In the genomic region with DNA sequence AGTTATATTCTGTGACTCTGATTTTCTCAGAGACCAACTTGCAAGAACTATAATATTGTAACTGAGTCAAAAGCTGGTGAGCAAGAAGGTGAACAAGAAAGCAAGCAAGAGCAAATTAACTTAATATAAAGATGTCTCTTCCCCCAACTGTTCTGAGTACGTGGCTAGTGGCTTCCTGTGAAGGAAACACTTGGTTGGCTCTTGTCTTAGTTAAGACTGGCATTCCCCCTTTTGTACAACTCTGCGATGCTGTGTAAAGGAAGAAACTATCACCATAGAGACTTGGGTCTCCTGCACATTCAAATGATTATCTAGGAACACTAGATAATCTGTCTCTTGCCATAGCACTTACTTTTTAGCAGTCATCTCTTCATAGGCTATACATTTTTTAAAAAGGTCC, we compare ENCODE assay signal across 14 cellular contexts. TPM values are rescaled to one million over a fixed set of nuclear protein-coding genes. Genes with fewer than 3 reads are reported as not detected.
A peak's percentile ranks its signal among the peaks of the same experiment; 100 is the strongest.
DNase-seq lines count a peak whose midpoint lies in the region; ATAC-seq, FAIRE-seq and TF ChIP-seq lines count a peak whose summit lies in the region.
"Had no signal": no experiment of that assay in that cellular context is flagged by ENCODE, and none has a peak within 500 bp of the region (broad histone marks: within the 10 kb centered on the region; RNA-seq: fewer than 3 reads in every experiment).

No MANE protein-coding gene starts in this region.

- peaks cover 74% of the 10 kb centered on the region for H3K4me1 Mint-ChIP-seq in activated CD4-positive, alpha-beta T cell treated with anti-CD3 and anti-CD28 coated beads, Interleukin-2, amount 10 ng/mL, durations not matched to agents 7 days and 5 days
- peaks cover 58% of the 10 kb centered on the region for H3K4me1 Mint-ChIP-seq in stimulated activated memory B cell treated with anti-CD40 and anti-IgM and Interleukin-4, amounts not matched to agents 10 μg/mL and 1 μg/mL and 100 μg/mL, for 72 hours

- H3K27me3 ChIP-seq in lower lobe of right lung (ENCODE audit: low read depth), result no peaks in the 10 kb centered on the region
- H3K27me3 ChIP-seq: heart left ventricle, vagina had no signal

- POLR2A ChIA-PET in activated CD4-positive, alpha-beta T cell treated with anti-CD3 and anti-CD28 coated beads, Interleukin-2, amount 10 ng/mL, durations not matched to agents 7 days and 5 days (lab: Charles Lee), result no interaction called here

- peaks cover 1% of the 10 kb centered on the region for H3K9me3 Mint-ChIP-seq in activated CD4-positive, alpha-beta T cell treated with anti-CD3 and anti-CD28 coated beads, Interleukin-2, amount 10 ng/mL, durations not matched to agents 7 days and 5 days
- peaks cover 3 to 6% of the 10 kb centered on the region in 2 donors for H3K9me3 Mint-ChIP-seq in activated naive CD4-positive, alpha-beta T cell treated with anti-CD3 and anti-CD28 coated beads, Interleukin-2, amount 50 U/mL, for 72 hours
- no peaks in the 10 kb centered on the region for H3K9me3 Mint-ChIP-seq in stimulated activated memory B cell treated with anti-CD40 and anti-IgM and Interleukin-4, amounts not matched to agents 10 μg/mL and 1 μg/mL and 100 μg/mL, for 72 hours

- H3K9me3 ChIP-seq in lower lobe of right lung, result no peaks in the 10 kb centered on the region
- H3K9me3 ChIP-seq: heart left ventricle, vagina had no signal

- H3K36me3 ChIP-seq in lower lobe of right lung, result no peaks in the 10 kb centered on the region
- H3K36me3 ChIP-seq: heart left ventricle, vagina had no signal

- CTCF ChIA-PET in activated CD4-positive, alpha-beta T cell treated with anti-CD3 and anti-CD28 coated beads, Interleukin-2, amount 10 ng/mL, durations not matched to agents 7 days and 5 days (lab: Charles Lee), result interaction anchor here (0.7 to 1.7 kb wide), 6 partner anchors 10 to 47 kb away, joined by 3 to 6 read pairs (median 4); partner anchors contain the start of gene TNFAIP3

- FAIRE-seq in RCC 7860 (lab: Jason Lieb, UNC), result no peak

- H3K27ac ChIP-seq in lower lobe of right lung, result no peak overlapping the region
- H3K27ac ChIP-seq: vagina had no signal

- intact Hi-C loops in lower lobe of right lung (cut with DNase I), result no loop called here

- H3K36me3 Mint-ChIP-seq in activated CD4-positive, alpha-beta T cell treated with anti-CD3 and anti-CD28 coated beads, Interleukin-2, amount 10 ng/mL, durations not matched to agents 7 days and 5 days (ENCODE audit: low read depth), result peaks cover 5% of the 10 kb centered on the region
- peaks cover 13 to 22% of the 10 kb centered on the region in 2 donors for H3K36me3 Mint-ChIP-seq in activated naive CD4-positive, alpha-beta T cell treated with anti-CD3 and anti-CD28 coated beads, Interleukin-2, amount 50 U/mL, for 72 hours
- H3K36me3 Mint-ChIP-seq in stimulated activated memory B cell treated with anti-CD40 and anti-IgM and Interleukin-4, amounts not matched to agents 10 μg/mL and 1 μg/mL and 100 μg/mL, for 72 hours, result no peaks in the 10 kb centered on the region

- peak overlapping the region; percentile 79 for H3K27ac Mint-ChIP-seq in activated CD4-positive, alpha-beta T cell treated with anti-CD3 and anti-CD28 coated beads, Interleukin-2, amount 10 ng/mL, durations not matched to agents 7 days and 5 days
- peak overlapping the region; percentile 62 to 98 for H3K27ac Mint-ChIP-seq in activated naive CD4-positive, alpha-beta T cell treated with anti-CD3 and anti-CD28 coated beads, Interleukin-2, amount 50 U/mL, for 72 hours
- H3K27ac Mint-ChIP-seq in stimulated activated memory B cell treated with anti-CD40 and anti-IgM and Interleukin-4, amounts not matched to agents 10 μg/mL and 1 μg/mL and 100 μg/mL, for 72 hours, result peak overlapping the region; percentile 64

- ATAC-seq in HG03558 (IDR thresholded peaks at IDR 0.05; ENCODE audit: extremely low read depth, unreplicated experiment) (peak; percentile 33), lower lobe of right lung (no peak)
- peak; percentile 44 to 47 for ATAC-seq in activated naive CD4-positive, alpha-beta T cell treated with anti-CD3 and anti-CD28 coated beads, Interleukin-2, amount 50 U/mL, for 72 hours
- ATAC-seq in stimulated activated memory B cell treated with anti-CD40 and anti-IgM and Interleukin-4, amounts not matched to agents 10 μg/mL and 1 μg/mL and 100 μg/mL, for 72 hours, result peak; percentile 73
- ATAC-seq: HCT116, heart left ventricle had no signal

- H3K4me1 ChIP-seq in lower lobe of right lung, result peaks cover 12% of the 10 kb centered on the region

- no peak overlapping the region for H3K4me3 Mint-ChIP-seq in activated CD4-positive, alpha-beta T cell treated with anti-CD3 and anti-CD28 coated beads, Interleukin-2, amount 10 ng/mL, durations not matched to agents 7 days and 5 days
- H3K4me3 Mint-ChIP-seq in stimulated activated memory B cell treated with anti-CD40 and anti-IgM and Interleukin-4, amounts not matched to agents 10 μg/mL and 1 μg/mL and 100 μg/mL, for 72 hours, result no peak overlapping the region

- TF ChIP-seq CTCF in lower lobe of right lung (IDR thresholded peaks at IDR 0.05), result no peak

- H3K4me3 ChIP-seq in lower lobe of right lung, result no peak overlapping the region
- H3K4me3 ChIP-seq: heart left ventricle, vagina had no signal

- peak; percentile 27 for DNase-seq in activated CD4-positive, alpha-beta T cell treated with anti-CD3 and anti-CD28 coated beads, Interleukin-2, amount 10 ng/mL, durations not matched to agents 7 days and 5 days
- DNase-seq in activated CD4-positive, alpha-beta T cell treated with anti-CD3 and anti-CD28 coated beads, Interleukin-2, amount 50 U/mL, for 4 hours, result no peak
- no peak for DNase-seq in activated naive CD4-positive, alpha-beta T cell treated with anti-CD3 and anti-CD28 coated beads, Interleukin-2, amount 50 U/mL, for 72 hours (ENCODE audit: low spot score in 2 of 2)
- DNase-seq in RCC 7860 (ENCODE audit: low spot score) (no peak), lower lobe of right lung (no peak), H4 (ENCODE audit: low spot score) (no peak)
- DNase-seq: ACHN, EL, heart left ventricle, NCI-H146 had no signal

- no peaks in the 10 kb centered on the region for H3K27me3 Mint-ChIP-seq in activated CD4-positive, alpha-beta T cell treated with anti-CD3 and anti-CD28 coated beads, Interleukin-2, amount 10 ng/mL, durations not matched to agents 7 days and 5 days
- H3K27me3 Mint-ChIP-seq in stimulated activated memory B cell treated with anti-CD40 and anti-IgM and Interleukin-4, amounts not matched to agents 10 μg/mL and 1 μg/mL and 100 μg/mL, for 72 hours, result no peaks in the 10 kb centered on the region

RNA-seq across cellular contexts. Expression of gene TNFAIP3, which starts 47.3 kb away (rescaled TPM):
- total RNA-seq in activated CD4-positive, alpha-beta T cell treated with anti-CD3 and anti-CD28 coated beads, Interleukin-2, amount 10 ng/mL, durations not matched to agents 7 days and 5 days, result 10 to 100 TPM; 41.8 to 43.9 TPM
- total RNA-seq in activated naive CD4-positive, alpha-beta T cell treated with anti-CD3 and anti-CD28 coated beads, Interleukin-2, amount 50 U/mL, for 72 hours, result 100 to 1,000 TPM; 217 to 268 TPM
- 44.6 TPM for total RNA-seq in lower lobe of right lung
- 0.41 and 0.45 TPM in 2 replicates for total RNA-seq in H4 (2014; rRNA removed; shearing (Covaris generic))

Comparison
In these comparisons a context has a peak if more than half of its experiments do, and no peak if none do; other contexts are left out.
1. ATAC-seq: peak in HG03558 (single experiment), activated naive CD4-positive, alpha-beta T cell treated with anti-CD3 and anti-CD28 coated beads, Interleukin-2, amount 50 U/mL, for 72 hours (2 of 2) and stimulated activated memory B cell treated with anti-CD40 and anti-IgM and Interleukin-4, amounts not matched to agents 10 μg/mL and 1 μg/mL and 100 μg/mL, for 72 hours (single experiment); none in lower lobe of right lung (0 of 2).
2. RNA of gene TNFAIP3, which starts 47.3 kb away (total RNA-seq): 217 to 268 TPM in activated naive CD4-positive, alpha-beta T cell treated with anti-CD3 and anti-CD28 coated beads, Interleukin-2, amount 50 U/mL, for 72 hours, 44.6 TPM in lower lobe of right lung (single experiment) and 41.8 to 43.9 TPM in activated CD4-positive, alpha-beta T cell treated with anti-CD3 and anti-CD28 coated beads, Interleukin-2, amount 10 ng/mL, durations not matched to agents 7 days and 5 days; 0.41 to 0.45 TPM in H4; every median in the first group is over 10 times any median in the second.
3. Peak in every context shown above with its lines, with median percentiles within 50 percentile points of each other: H3K27ac Mint-ChIP-seq.